ENCODE assay signal across 10 cellular contexts in genomic region chr2:128301501-128301966, GRCh38. TPM values are rescaled to one million over a fixed set of nuclear protein-coding genes. Genes with fewer than 3 reads are reported as not detected.
A peak's percentile ranks its signal among the peaks of the same experiment; 100 is the strongest.
DNase-seq lines count a peak whose midpoint lies in the region; ATAC-seq and TF ChIP-seq lines count a peak whose summit lies in the region.
"Had no signal": no experiment of that assay in that cellular context is flagged by ENCODE, and none has a peak within 500 bp of the region (broad histone marks: within the 10 kb centered on the region; RNA-seq: fewer than 3 reads in every experiment).

No MANE protein-coding gene starts in this region.

- intact Hi-C loops in adrenal gland (cut with DNase I) (loop anchor here in 1 of 2 donors (5.0 kb wide), 1 partner anchor 114 kb away; no protein-coding TSS in a partner anchor), posterior vena cava (cut with DNase I) (loop anchor here (10.0 kb wide), 1 partner anchor 117 kb away; no protein-coding TSS in a partner anchor)

- H3K4me1 ChIP-seq in adrenal gland (replicated peaks in 1 of 2): peaks cover 67 to 69% of the 10 kb centered on the region in 2 donors
- peaks cover 5 to 67% (median 29%) of the 10 kb centered on the region in 3 donors for H3K4me1 ChIP-seq in gastroesophageal sphincter

- H3K4me3 ChIP-seq in adrenal gland (no peak overlapping the region), gastroesophageal sphincter (no peak overlapping the region), skeletal muscle cell (ENCODE audit: low read depth, low read length) (no peak overlapping the region)

- H3K36me3 Mint-ChIP-seq in activated CD8-positive, alpha-beta memory T cell treated with anti-CD3 and anti-CD28 coated beads, Interleukin-2, amount 10 ng/mL, durations not matched to agents 7 days and 5 days: no peaks in the 10 kb centered on the region

- H3K9me3 ChIP-seq in adrenal gland (replicated peaks in 1 of 3) (no peaks in the 10 kb centered on the region), gastroesophageal sphincter (no peaks in the 10 kb centered on the region)

- DNase-seq in GM04503 (ENCODE audit: low read depth): peak; percentile 96
- DNase-seq in adrenal gland: peak in 6 of 7 donors; percentile 59 to 76 (median 70)
- peak; percentile 90 for DNase-seq in skeletal muscle cell (ENCODE audit: low read depth)
- no peak for DNase-seq in HuH-7.5 (ENCODE audit: low spot score)
- no peak for DNase-seq in activated CD8-positive, alpha-beta memory T cell treated with anti-CD3 and anti-CD28 coated beads, Interleukin-2, amount 10 ng/mL, durations not matched to agents 7 days and 5 days
- DNase-seq in posterior vena cava (ENCODE audit: low spot score): no peak
- DNase-seq: NCI-H526 had no signal

- TF ChIP-seq EP300 in gastroesophageal sphincter (IDR thresholded peaks at IDR 0.05): no peak

- no peak for TF ChIP-seq CTCF in adrenal gland (IDR thresholded peaks at IDR 0.05)
- TF ChIP-seq CTCF in gastroesophageal sphincter (IDR thresholded peaks at IDR 0.05): no peak

- no peak overlapping the region for H3K27ac Mint-ChIP-seq in activated CD8-positive, alpha-beta memory T cell treated with anti-CD3 and anti-CD28 coated beads, Interleukin-2, amount 10 ng/mL, durations not matched to agents 7 days and 5 days

- H3K27me3 Mint-ChIP-seq in activated CD8-positive, alpha-beta memory T cell treated with anti-CD3 and anti-CD28 coated beads, Interleukin-2, amount 10 ng/mL, durations not matched to agents 7 days and 5 days: no peaks in the 10 kb centered on the region

- peak; percentile 67 for ATAC-seq in gastroesophageal sphincter
- ATAC-seq in activated CD8-positive, alpha-beta memory T cell treated with anti-CD3 and anti-CD28 coated beads, Interleukin-2, amount 10 ng/mL, durations not matched to agents 7 days and 5 days: no peak
- no peak for ATAC-seq in HG02571 (IDR thresholded peaks at IDR 0.05; ENCODE audit: unreplicated experiment)
- ATAC-seq: activated CD4-positive, CD25-positive, alpha-beta regulatory T cell treated with anti-CD3 and anti-CD28 coated beads, Interleukin-2, amount 50 U/mL, for 24 hours had no signal

- no peaks in the 10 kb centered on the region for H3K4me1 Mint-ChIP-seq in activated CD8-positive, alpha-beta memory T cell treated with anti-CD3 and anti-CD28 coated beads, Interleukin-2, amount 10 ng/mL, durations not matched to agents 7 days and 5 days

- no peaks in the 10 kb centered on the region for H3K36me3 ChIP-seq in adrenal gland (replicated peaks in 1 of 2)
- H3K36me3 ChIP-seq in gastroesophageal sphincter: no peaks in the 10 kb centered on the region

- H3K9me3 Mint-ChIP-seq in activated CD8-positive, alpha-beta memory T cell treated with anti-CD3 and anti-CD28 coated beads, Interleukin-2, amount 10 ng/mL, durations not matched to agents 7 days and 5 days (ENCODE audit: low read depth): no peaks in the 10 kb centered on the region

- CTCF ChIA-PET in activated CD8-positive, alpha-beta memory T cell treated with anti-CD3 and anti-CD28 coated beads, Interleukin-2, amount 10 ng/mL, durations not matched to agents 7 days and 5 days (lab: Charles Lee): no interaction called here

- no peaks in the 10 kb centered on the region for H3K27me3 ChIP-seq in adrenal gland
- H3K27me3 ChIP-seq in gastroesophageal sphincter: no peaks in the 10 kb centered on the region

- H3K4me3 Mint-ChIP-seq in activated CD8-positive, alpha-beta memory T cell treated with anti-CD3 and anti-CD28 coated beads, Interleukin-2, amount 10 ng/mL, durations not matched to agents 7 days and 5 days: no peak overlapping the region

- TF ChIP-seq POLR2A in adrenal gland (IDR thresholded peaks at IDR 0.05): no peak
- TF ChIP-seq POLR2A in gastroesophageal sphincter (IDR thresholded peaks at IDR 0.05): no peak

- 40 to 68% (median 62%) methylated on average over 7 to 13 of the region's 13 CpGs for WGBS in adrenal gland, 4 donors
- WGBS in gastroesophageal sphincter (ENCODE audit: low coverage in 1 of 2), 2 donors: 46 to 51% methylated on average over 2 to 5 of the region's 13 CpGs

- peak overlapping the region; percentile 16 to 94 (median 79) for H3K27ac ChIP-seq in adrenal gland
- H3K27ac ChIP-seq in gastroesophageal sphincter: peak overlapping the region in 3 of 4 donors; percentile 78 to 82 (median 79)

RNA-seq across cellular contexts. Expression of gene HS6ST1, which starts 17.1 kb away (rescaled TPM):
- 100 to 1,000 TPM in 6 of 8 donors, 10 to 100 TPM in 2; 74.5 to 262 (median 149) TPM for total RNA-seq in adrenal gland
- 10 to 100 TPM; 20.5 to 40.0 (median 35.1) TPM for polyA plus RNA-seq in adrenal gland
- 10 to 100 TPM; 20.5 to 43.6 (median 32.1) TPM for total RNA-seq in gastroesophageal sphincter
- 1 to 10 TPM; 7.0 to 8.6 TPM for total RNA-seq in activated CD8-positive, alpha-beta memory T cell treated with anti-CD3 and anti-CD28 coated beads, Interleukin-2, amount 10 ng/mL, durations not matched to agents 7 days and 5 days
- 10 to 100 TPM; 16.9 to 22.4 TPM for total RNA-seq in posterior vena cava

Comparison
In these comparisons a context has a peak if more than half of its experiments do, and no peak if none do; other contexts are left out.
1. DNase-seq: peak in GM04503 (single experiment), adrenal gland (6 of 7) and skeletal muscle cell (single experiment); none in HuH-7.5 (single experiment), activated CD8-positive, alpha-beta memory T cell treated with anti-CD3 and anti-CD28 coated beads, Interleukin-2, amount 10 ng/mL, durations not matched to agents 7 days and 5 days (single experiment) and posterior vena cava (single experiment).